1 cellular context compared by ENCODE assay signal in the genomic region with DNA sequence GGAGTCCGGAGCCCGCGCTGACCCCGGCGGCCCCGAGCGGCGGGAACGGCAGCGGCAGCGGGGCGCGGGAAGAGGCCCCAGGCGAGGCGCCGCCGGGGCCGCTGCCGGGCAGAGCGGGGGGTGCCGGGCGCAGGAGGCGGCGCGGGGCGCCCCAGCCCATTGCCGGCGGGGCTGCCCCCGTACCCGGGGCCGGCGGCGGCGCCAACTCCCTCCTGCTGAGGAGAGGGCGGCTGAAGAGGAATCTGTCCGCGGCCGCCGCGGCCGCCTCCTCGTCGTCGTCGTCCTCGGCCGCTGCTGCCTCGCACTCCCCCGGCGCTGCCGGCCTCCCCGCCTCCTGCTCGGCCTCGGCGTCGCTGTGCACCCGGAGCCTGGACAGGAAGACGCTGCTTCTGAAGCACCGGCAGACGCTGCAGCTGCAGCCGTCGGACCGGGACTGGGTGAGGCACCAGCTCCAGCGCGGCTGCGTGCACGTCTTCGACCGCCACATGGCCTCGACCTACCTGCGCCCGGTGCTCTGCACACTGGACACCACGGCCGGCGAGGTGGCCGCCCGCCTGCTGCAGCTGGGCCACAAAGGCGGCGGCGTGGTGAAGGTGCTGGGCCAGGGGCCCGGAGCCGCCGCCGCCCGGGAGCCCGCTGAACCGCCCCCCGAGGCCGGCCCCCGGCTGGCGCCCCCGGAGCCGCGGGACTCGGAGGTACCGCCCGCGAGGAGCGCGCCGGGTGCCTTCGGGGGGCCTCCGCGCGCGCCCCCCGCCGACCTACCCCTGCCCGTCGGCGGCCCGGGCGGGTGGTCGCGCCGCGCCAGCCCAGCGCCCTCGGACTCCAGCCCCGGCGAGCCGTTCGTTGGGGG.
TF ChIP-seq lines count a peak whose summit lies in the region.

No MANE protein-coding gene starts in this region.

TF ChIP-seq in WTC11, 78 proteins besides CTCF, POLR2A, EP300 and RAD21 (continued from another document):
- TF ChIP-seq, protein P1, sequence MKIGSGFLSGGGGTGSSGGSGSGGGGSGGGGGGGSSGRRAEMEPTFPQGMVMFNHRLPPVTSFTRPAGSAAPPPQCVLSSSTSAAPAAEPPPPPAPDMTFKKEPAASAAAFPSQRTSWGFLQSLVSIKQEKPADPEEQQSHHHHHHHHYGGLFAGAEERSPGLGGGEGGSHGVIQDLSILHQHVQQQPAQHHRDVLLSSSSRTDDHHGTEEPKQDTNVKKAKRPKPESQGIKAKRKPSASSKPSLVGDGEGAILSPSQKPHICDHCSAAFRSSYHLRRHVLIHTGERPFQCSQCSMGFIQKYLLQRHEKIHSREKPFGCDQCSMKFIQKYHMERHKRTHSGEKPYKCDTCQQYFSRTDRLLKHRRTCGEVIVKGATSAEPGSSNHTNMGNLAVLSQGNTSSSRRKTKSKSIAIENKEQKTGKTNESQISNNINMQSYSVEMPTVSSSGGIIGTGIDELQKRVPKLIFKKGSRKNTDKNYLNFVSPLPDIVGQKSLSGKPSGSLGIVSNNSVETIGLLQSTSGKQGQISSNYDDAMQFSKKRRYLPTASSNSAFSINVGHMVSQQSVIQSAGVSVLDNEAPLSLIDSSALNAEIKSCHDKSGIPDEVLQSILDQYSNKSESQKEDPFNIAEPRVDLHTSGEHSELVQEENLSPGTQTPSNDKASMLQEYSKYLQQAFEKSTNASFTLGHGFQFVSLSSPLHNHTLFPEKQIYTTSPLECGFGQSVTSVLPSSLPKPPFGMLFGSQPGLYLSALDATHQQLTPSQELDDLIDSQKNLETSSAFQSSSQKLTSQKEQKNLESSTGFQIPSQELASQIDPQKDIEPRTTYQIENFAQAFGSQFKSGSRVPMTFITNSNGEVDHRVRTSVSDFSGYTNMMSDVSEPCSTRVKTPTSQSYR (CRISPR knock-in tag; IDR thresholded peaks at IDR 0.05) = no peak
TF ChIP-seq in WTC11: peak in this region for 13.
